In genomic region chr3:27758083-27758482, GRCh38 we compare ENCODE assay signal across 14 cellular contexts. TPM values are rescaled to one million over a fixed set of nuclear protein-coding genes. Genes with fewer than 3 reads are reported as not detected.
DNase-seq lines count a peak whose midpoint lies in the region; ATAC-seq, FAIRE-seq and TF ChIP-seq lines count a peak whose summit lies in the region.
"Had no signal": no experiment of that assay in that cellular context is flagged by ENCODE, and none has a peak within 500 bp of the region (broad histone marks: within the 10 kb centered on the region; RNA-seq: fewer than 3 reads in every experiment).

No MANE protein-coding gene starts in this region.

- no peaks in the 10 kb centered on the region for H3K27me3 ChIP-seq in breast epithelium

- CTCF ChIA-PET in MCF 10A (lab: Yijun Ruan, JAX) (interaction anchor here (0.6 to 2.9 kb wide), 12 partner anchors 24 to 528 kb away, joined by 3 to 33 read pairs (median 3); partner anchors contain the start of gene EOMES), GM10248 (lab: Yijun Ruan, JAX) (no interaction called here)

- no peaks in the 10 kb centered on the region for H3K27me3 Mint-ChIP-seq in MCF 10A (ENCODE audit: insufficient read depth, unreplicated experiment)
- H3K27me3 Mint-ChIP-seq in T-helper 2 cell treated with Interferon-gamma antibody and Interleukin-4, amounts not matched to agents 5 μg/mL and 100 μg/mL, for 36 hours (ENCODE audit: low read depth): no peaks in the 10 kb centered on the region
- no peaks in the 10 kb centered on the region for H3K27me3 Mint-ChIP-seq in stimulated activated naive CD8-positive, alpha-beta T cell treated with anti-CD3 and anti-CD28 coated beads, Interleukin-15, amount 100 ng/mL, for 72 hours
- H3K27me3 Mint-ChIP-seq: progenitor cell of endocrine pancreas had no signal

- H3K4me1 ChIP-seq in breast epithelium: no peaks in the 10 kb centered on the region

- FAIRE-seq in RCC 7860 (lab: Jason Lieb, UNC): no peak
- FAIRE-seq: islet of Langerhans had no signal

- no TSS peak for BruUV-seq in MCF 10A (replicated peaks; lab: Mats Ljungman, UMichigan)

- H3K4me3 ChIP-seq in breast epithelium (no peak overlapping the region), fibroblast of the aortic adventitia (ENCODE audit: low read depth, low read length) (no peak overlapping the region)

- H3K36me3 Mint-ChIP-seq in MCF 10A (ENCODE audit: insufficient read depth, unreplicated experiment): no peaks in the 10 kb centered on the region
- H3K36me3 Mint-ChIP-seq in T-helper 2 cell treated with Interferon-gamma antibody and Interleukin-4, amounts not matched to agents 5 μg/mL and 100 μg/mL, for 36 hours (ENCODE audit: low read depth): peaks cover under 1% of the 10 kb centered on the region
- H3K36me3 Mint-ChIP-seq: IgD-negative memory B cell had no signal

- TF ChIP-seq POLR2A in breast epithelium (IDR thresholded peaks at IDR 0.05): no peak

- H3K9me3 ChIP-seq in breast epithelium: no peaks in the 10 kb centered on the region

- H3K27ac ChIP-seq in breast epithelium: no peak overlapping the region

- no peaks in the 10 kb centered on the region for H3K9me3 Mint-ChIP-seq in MCF 10A (ENCODE audit: unreplicated experiment)
- peaks cover 1% of the 10 kb centered on the region for H3K9me3 Mint-ChIP-seq in T-helper 2 cell treated with Interferon-gamma antibody and Interleukin-4, amounts not matched to agents 5 μg/mL and 100 μg/mL, for 36 hours
- H3K9me3 Mint-ChIP-seq in stimulated activated naive CD8-positive, alpha-beta T cell treated with anti-CD3 and anti-CD28 coated beads, Interleukin-15, amount 100 ng/mL, for 72 hours: peaks cover under 1 to 2% of the 10 kb centered on the region in 2 donors
- H3K9me3 Mint-ChIP-seq: activated B cell treated with CpG ODN at 0.5 μM for 24 hours had no signal

- peak overlapping the region; percentile 17 for H3K4me3 Mint-ChIP-seq in MCF 10A (ENCODE audit: unreplicated experiment)
- H3K4me3 Mint-ChIP-seq in T-helper 2 cell treated with Interferon-gamma antibody and Interleukin-4, amounts not matched to agents 5 μg/mL and 100 μg/mL, for 36 hours: no peak overlapping the region
- no peak overlapping the region for H3K4me3 Mint-ChIP-seq in stimulated activated naive CD8-positive, alpha-beta T cell treated with anti-CD3 and anti-CD28 coated beads, Interleukin-15, amount 100 ng/mL, for 72 hours
- H3K4me3 Mint-ChIP-seq: activated B cell treated with CpG ODN at 0.5 μM for 24 hours, IgD-negative memory B cell had no signal

- intact Hi-C loops in MCF 10A (cut with micrococcal nuclease): loop anchor here (1.0 kb wide), 1 partner anchor 36 kb away; the partner anchor contains the start of gene EOMES
- intact Hi-C loops in breast epithelium (cut with DNase I; ENCODE audit: low total_unique reads): no loop called here

- H3K27ac Mint-ChIP-seq in MCF 10A (ENCODE audit: low read depth, unreplicated experiment): peak overlapping the region; percentile 61
- no peak overlapping the region for H3K27ac Mint-ChIP-seq in T-helper 2 cell treated with Interferon-gamma antibody and Interleukin-4, amounts not matched to agents 5 μg/mL and 100 μg/mL, for 36 hours
- H3K27ac Mint-ChIP-seq in stimulated activated naive CD8-positive, alpha-beta T cell treated with anti-CD3 and anti-CD28 coated beads, Interleukin-15, amount 100 ng/mL, for 72 hours: no peak overlapping the region
- H3K27ac Mint-ChIP-seq: activated B cell treated with CpG ODN at 0.5 μM for 24 hours, IgD-negative memory B cell, progenitor cell of endocrine pancreas had no signal

- ATAC-seq in stimulated activated naive CD8-positive, alpha-beta T cell treated with anti-CD3 and anti-CD28 coated beads, Interleukin-15, amount 100 ng/mL, for 72 hours: peak; percentile 86
- ATAC-seq in GM18868 (IDR thresholded peaks at IDR 0.05; ENCODE audit: unreplicated experiment): no peak

- DNase-seq in MCF 10A (ENCODE audit: unreplicated experiment) (peak; percentile 97), breast epithelium (ENCODE audit: low spot score in 2 of 2) (no peak), fibroblast of the aortic adventitia (ENCODE audit: low read depth) (peak; percentile 59), RCC 7860 (ENCODE audit: low spot score) (no peak), GM10248 (ENCODE audit: extremely low spot score) (no peak)
- DNase-seq in T-helper 2 cell treated with Interferon-gamma antibody and Interleukin-4, amounts not matched to agents 5 μg/mL and 100 μg/mL, for 36 hours (ENCODE audit: low spot score): peak; percentile 50
- peak in 1 of 2 donors; percentile 38 for DNase-seq in stimulated activated naive CD8-positive, alpha-beta T cell treated with anti-CD3 and anti-CD28 coated beads, Interleukin-15, amount 100 ng/mL, for 72 hours
- DNase-seq: activated B cell treated with CpG ODN at 0.5 μM for 24 hours, DMS 273 treated with DMSO at 0.1 percent for 48 hours, NCI-H524 had no signal

- peaks cover 35% of the 10 kb centered on the region for H3K4me1 Mint-ChIP-seq in MCF 10A (ENCODE audit: insufficient read depth, unreplicated experiment)
- peaks cover 12% of the 10 kb centered on the region for H3K4me1 Mint-ChIP-seq in T-helper 2 cell treated with Interferon-gamma antibody and Interleukin-4, amounts not matched to agents 5 μg/mL and 100 μg/mL, for 36 hours (ENCODE audit: low read depth)
- H3K4me1 Mint-ChIP-seq in stimulated activated naive CD8-positive, alpha-beta T cell treated with anti-CD3 and anti-CD28 coated beads, Interleukin-15, amount 100 ng/mL, for 72 hours: peaks cover 15% of the 10 kb centered on the region
- H3K4me1 Mint-ChIP-seq: activated B cell treated with CpG ODN at 0.5 μM for 24 hours, IgD-negative memory B cell had no signal

- TF ChIP-seq CTCF in MCF 10A (IDR thresholded peaks at IDR 0.05; ENCODE audit: unreplicated experiment): no peak
- no peak for TF ChIP-seq CTCF in breast epithelium (IDR thresholded peaks at IDR 0.05)
- no peak for TF ChIP-seq CTCF in fibroblast of the aortic adventitia (IDR thresholded peaks at IDR 0.05; ENCODE audit: insufficient read depth, low read length)
- no peak for TF ChIP-seq CTCF in GM10248 (IDR thresholded peaks at IDR 0.05; ENCODE audit: control extremely low read depth, extremely low read depth, low read depth, missing control alignments)

- POLR2A ChIA-PET in MCF 10A (lab: Yijun Ruan, JAX): interaction anchor here (0.6 to 3.5 kb wide), 12 partner anchors 8 to 529 kb away, joined by 3 to 21 read pairs (median 4); no protein-coding TSS in a partner anchor
- POLR2A ChIA-PET in GM10248 (lab: Yijun Ruan, JAX): no interaction called here

- no peaks in the 10 kb centered on the region for H3K36me3 ChIP-seq in breast epithelium

RNA-seq across cellular contexts. Expression of gene EOMES, which starts 36.0 kb away (rescaled TPM):
- total RNA-seq in MCF 10A (2022): 0.74 and 1.3 TPM in 2 replicates
- under 1 TPM in 2 of 3 donors, not detected in 1; 0.48 to 0.88 TPM for total RNA-seq in breast epithelium
- 0.18 TPM in 1 of 2 replicates, not detected in the other for total RNA-seq in fibroblast of the aortic adventitia (ENCODE audit: low replicate concordance)
- total RNA-seq: activated B cell treated with CpG ODN at 0.5 μM for 24 hours, progenitor cell of endocrine pancreas had no signal

Comparison
In these comparisons a context has a peak if more than half of its experiments do, and no peak if none do; other contexts are left out.
1. DNase-seq: peak in MCF 10A (single experiment), T-helper 2 cell treated with Interferon-gamma antibody and Interleukin-4, amounts not matched to agents 5 μg/mL and 100 μg/mL, for 36 hours (single experiment) and fibroblast of the aortic adventitia (single experiment); none in breast epithelium (0 of 2), RCC 7860 (single experiment) and GM10248 (single experiment).